In genomic region chr2:31233216-31233615, GRCh38 we compare ENCODE assay signal across 1 cellular context.
TF ChIP-seq lines count a peak whose summit lies in the region.

No MANE protein-coding gene starts in this region.

TF ChIP-seq in SK-N-SH, 30 proteins besides CTCF, POLR2A, EP300 and RAD21 (continued from another document):
- TF ChIP-seq USF2 (IDR thresholded peaks at IDR 0.05; ENCODE audit: borderline replicate concordance, low read depth, low read length) (no peak), JUND (IDR thresholded peaks at IDR 0.05) (no peak), RCOR1 (IDR thresholded peaks at IDR 0.05; ENCODE audit: low read length) (no peak)
TF ChIP-seq in SK-N-SH: peak in this region for 0.
